Comparison of ENCODE assay signal across 16 cellular contexts in genomic region chr1:157965584-157965983, GRCh38. TPM values are rescaled to one million over a fixed set of nuclear protein-coding genes. Genes with fewer than 3 reads are reported as not detected.
"Had no signal": no experiment of that assay in that cellular context is flagged by ENCODE, and none has a peak within 500 bp of the region (broad histone marks: within the 10 kb centered on the region; RNA-seq: fewer than 3 reads in every experiment).

No MANE protein-coding gene starts in this region.

- H3K27ac Mint-ChIP-seq: activated naive CD4-positive, alpha-beta T cell treated with anti-CD3 and anti-CD28 coated beads, Interleukin-2, amount 10 ng/mL, durations not matched to agents 7 days and 5 days; activated T-helper 2 cell treated with anti-CD3 and anti-CD28 coated beads, Interferon-gamma antibody, Interleukin-2, Interleukin-4, amounts not matched to agents 10 μg/mL and 5 μg/mL and 100 μg/mL, durations not matched to agents 14 hours and 24 hours and 36 hours; stimulated activated naive B cell treated with anti-CD40 and anti-IgM and Interleukin-4, amounts not matched to agents 10 μg/mL and 1 μg/mL and 100 μg/mL, for 72 hours had no signal

- H3K9me3 ChIP-seq: adrenal gland, esophagus muscularis mucosa, thyroid gland had no signal

- H3K9me3 Mint-ChIP-seq: activated naive CD4-positive, alpha-beta T cell treated with anti-CD3 and anti-CD28 coated beads, Interleukin-2, amount 10 ng/mL, durations not matched to agents 7 days and 5 days; activated T-helper 2 cell treated with anti-CD3 and anti-CD28 coated beads, Interferon-gamma antibody, Interleukin-2, Interleukin-4, amounts not matched to agents 10 μg/mL and 5 μg/mL and 100 μg/mL, durations not matched to agents 14 hours and 24 hours and 36 hours; neural crest cell had no signal

- ATAC-seq: stimulated activated naive B cell treated with anti-CD40 and anti-IgM and Interleukin-4, amounts not matched to agents 10 μg/mL and 1 μg/mL and 100 μg/mL, for 72 hours had no signal

- H3K4me1 ChIP-seq: parathyroid adenoma had no signal

- H3K9ac ChIP-seq: parathyroid adenoma had no signal

- H3K27me3 ChIP-seq: thyroid gland had no signal

- H3K4me3 Mint-ChIP-seq: activated naive CD4-positive, alpha-beta T cell treated with anti-CD3 and anti-CD28 coated beads, Interleukin-2, amount 10 ng/mL, durations not matched to agents 7 days and 5 days; neural crest cell; stimulated activated naive B cell treated with anti-CD40 and anti-IgM and Interleukin-4, amounts not matched to agents 10 μg/mL and 1 μg/mL and 100 μg/mL, for 72 hours had no signal

- H3K36me3 Mint-ChIP-seq: activated naive CD4-positive, alpha-beta T cell treated with anti-CD3 and anti-CD28 coated beads, Interleukin-2, amount 10 ng/mL, durations not matched to agents 7 days and 5 days had no signal

- H3K27ac ChIP-seq: adrenal gland, esophagus muscularis mucosa, parathyroid adenoma, thyroid gland had no signal

- H3K4me3 ChIP-seq: adrenal gland, esophagus muscularis mucosa, thyroid gland had no signal

- H3K36me3 ChIP-seq: adrenal gland, esophagus muscularis mucosa, thyroid gland had no signal

- H3K79me2 ChIP-seq: parathyroid adenoma had no signal

- DNase-seq: activated CD4-positive, alpha-beta T cell treated with anti-CD3 and anti-CD28 coated beads, Interleukin-2, amount 50 U/mL, for 48 hours; activated naive CD4-positive, alpha-beta T cell treated with anti-CD3 and anti-CD28 coated beads, Interleukin-2, amount 10 ng/mL, durations not matched to agents 7 days and 5 days; activated T-cell treated with anti-CD3 and anti-CD28 coated beads, Interleukin-2, amount 50 U/mL, for 1 hour; caudate nucleus; midbrain; stimulated activated CD4-positive, alpha-beta T cell treated with anti-CD3 and anti-CD28 coated beads, Interleukin-15, amount 100 ng/mL, for 24 hours; stimulated activated CD4-positive, alpha-beta T cell treated with anti-CD3 and anti-CD28 coated beads, Interleukin-4, amount 100 ng/mL, for 1 hour; stimulated activated naive B cell treated with anti-CD40 and anti-IgM and Interleukin-4, amounts not matched to agents 10 μg/mL and 1 μg/mL and 100 μg/mL, for 72 hours; T-helper 1 cell; T1000; thyroid gland had no signal

- H2AFZ ChIP-seq: parathyroid adenoma had no signal

- H3K4me1 Mint-ChIP-seq: activated naive CD4-positive, alpha-beta T cell treated with anti-CD3 and anti-CD28 coated beads, Interleukin-2, amount 10 ng/mL, durations not matched to agents 7 days and 5 days had no signal

RNA-seq across cellular contexts. Expression of gene KIRREL1, which starts 27.9 kb away (rescaled TPM):
- total RNA-seq: activated T-helper 2 cell treated with anti-CD3 and anti-CD28 coated beads, Interferon-gamma antibody, Interleukin-2, Interleukin-4, amounts not matched to agents 10 μg/mL and 5 μg/mL and 100 μg/mL, durations not matched to agents 14 hours and 24 hours and 36 hours had no signal
